Comparison of ENCODE assay signal across 14 cellular contexts in genomic region chr11:64074239-64074638, GRCh38. TPM values are rescaled to one million over a fixed set of nuclear protein-coding genes. Genes with fewer than 3 reads are reported as not detected.
A peak's percentile ranks its signal among the peaks of the same experiment; 100 is the strongest.
DNase-seq lines count a peak whose midpoint lies in the region; TF ChIP-seq lines count a peak whose summit lies in the region.
"Had no signal": no experiment of that assay in that cellular context is flagged by ENCODE, and none has a peak within 500 bp of the region (broad histone marks: within the 10 kb centered on the region; RNA-seq: fewer than 3 reads in every experiment).

No MANE protein-coding gene starts in this region.

- no peak for TF ChIP-seq CTCF in fibroblast of the aortic adventitia (IDR thresholded peaks at IDR 0.05; ENCODE audit: insufficient read depth, low read length)

- no peak overlapping the region for H3K4me3 ChIP-seq in fibroblast of the aortic adventitia (ENCODE audit: low read depth, low read length)
- H3K4me3 ChIP-seq: esophagus muscularis mucosa, prostate gland had no signal

- peak; percentile 86 for DNase-seq in CD1c-positive myeloid dendritic cell (ENCODE audit: extremely low spot score)
- DNase-seq in HuH-7 (ENCODE audit: low spot score) = peak; percentile 65
- peak; percentile 16 for DNase-seq in UCSD-AML1 (lab: John Stamatoyannopoulos, UW; ENCODE audit: unreplicated experiment)
- DNase-seq in fibroblast of the aortic adventitia (ENCODE audit: low read depth) = peak; percentile 7
- DNase-seq in activated CD4-positive, CD25-positive, alpha-beta regulatory T cell (lab: John Stamatoyannopoulos, UW) = no peak
- DNase-seq in NCI-H2107 treated with DMSO at 0.1 percent for 48 hours (lab: John Stamatoyannopoulos, UW; ENCODE audit: unreplicated experiment) = no peak
- no peak for DNase-seq in NCI-H82 (lab: John Stamatoyannopoulos, UW)
- no peak for DNase-seq in NCI-H1105 treated with DMSO at 0.1 percent for 48 hours (lab: John Stamatoyannopoulos, UW)
- DNase-seq: C1 segment of cervical spinal cord, GF-D8 had no signal

RNA-seq across cellular contexts. Expression of gene FLRT1, which starts 38.5 kb away (rescaled TPM):
- 0.18 TPM in 1 of 2 replicates, not detected in the other for total RNA-seq in fibroblast of the aortic adventitia (ENCODE audit: low replicate concordance)
- total RNA-seq: LHCN-M2, mononuclear cell had no signal

Comparison
In these comparisons a context has a peak if more than half of its experiments do, and no peak if none do; other contexts are left out.
1. DNase-seq: peak in CD1c-positive myeloid dendritic cell (single experiment), HuH-7 (single experiment), UCSD-AML1 (single experiment) and fibroblast of the aortic adventitia (single experiment); none in activated CD4-positive, CD25-positive, alpha-beta regulatory T cell (0 of 4), NCI-H2107 treated with DMSO at 0.1 percent for 48 hours (single experiment), NCI-H82 (single experiment) and NCI-H1105 treated with DMSO at 0.1 percent for 48 hours (single experiment).